Comparison of ENCODE assay signal across 8 cellular contexts in genomic region chr9:35111006-35111933, GRCh38. TPM values are rescaled to one million over a fixed set of nuclear protein-coding genes. Genes with fewer than 3 reads are reported as not detected.
DNase-seq lines count a peak whose midpoint lies in the region; ATAC-seq and TF ChIP-seq lines count a peak whose summit lies in the region.

No MANE protein-coding gene starts in this region.

- H3F3A ChIP-seq in OCI-LY1 (ENCODE audit: insufficient read depth, low read length) = no peaks in the 10 kb centered on the region

- H3K27me3 ChIP-seq in OCI-LY1 (ENCODE audit: insufficient read depth, low read length) = no peaks in the 10 kb centered on the region

- H3K4me3 ChIP-seq in OCI-LY1 (ENCODE audit: low read depth, low read length, poor library complexity, severe bottlenecking) (peak overlapping the region; percentile 62), epithelial cell of esophagus (ENCODE audit: low read length) (peak overlapping the region; percentile 78)

- no peaks in the 10 kb centered on the region for H3K9me3 ChIP-seq in OCI-LY1 (ENCODE audit: low read length)

- no peaks in the 10 kb centered on the region; the same call in 1 of the 2 replicates for H3K36me3 ChIP-seq in OCI-LY1 (ENCODE audit: insufficient read depth, low read length)

- peak; percentile 89 for DNase-seq in Caki2 (ENCODE audit: low read depth)
- peak; percentile 98 for DNase-seq in HuH-7 (ENCODE audit: low spot score)
- DNase-seq in activated T-cell treated with anti-CD3 and anti-CD28 coated beads for 24 hours (ENCODE audit: low read depth) = peak; percentile 93
- peak; percentile 99 for DNase-seq in epithelial cell of esophagus (ENCODE audit: low read depth)
- peak; percentile 95 for DNase-seq in middle frontal gyrus (ENCODE audit: extremely low spot score, low spot score)
- peak; percentile 89 to 94 for DNase-seq in stimulated activated CD8-positive, alpha-beta memory T cell treated with anti-CD3 and anti-CD28 coated beads, Interleukin-2, amount 100 ng/mL, for 1 hour (ENCODE audit: low read depth in 2 of 2)

- no peak overlapping the region for H2AFZ ChIP-seq in OCI-LY1 (ENCODE audit: low read length)

- H4K20me1 ChIP-seq in OCI-LY1 (ENCODE audit: insufficient read depth, low read length) = no peaks in the 10 kb centered on the region

- no peaks in the 10 kb centered on the region for H3K9me2 ChIP-seq in OCI-LY1 (ENCODE audit: low read depth, low read length)

- no peak for TF ChIP-seq CTCF in OCI-LY1 (IDR thresholded peaks at IDR 0.05; ENCODE audit: low read length)
- TF ChIP-seq CTCF in epithelial cell of esophagus (IDR thresholded peaks at IDR 0.05; ENCODE audit: insufficient read depth, low read depth, low read length, missing control alignments) = no peak

- in situ Hi-C loops in Caki2 (cut with HindIII; ENCODE audit: low pct_unique_long_range_greater_than_20kb, low sequenced_read_pairs) = no loop called here

- peak overlapping the region; percentile 77 for H3K4me2 ChIP-seq in OCI-LY1 (ENCODE audit: low read length)

- peak overlapping the region; percentile 56 for H3K9ac ChIP-seq in OCI-LY1 (ENCODE audit: low read length)

- peaks cover 31% of the 10 kb centered on the region for H3K4me1 ChIP-seq in OCI-LY1 (ENCODE audit: insufficient read depth, low read length, severe bottlenecking)

- H3K27ac ChIP-seq in OCI-LY1 (ENCODE audit: low read depth, low read length, poor library complexity, severe bottlenecking) = no peak overlapping the region

- H3K79me2 ChIP-seq in OCI-LY1 (ENCODE audit: insufficient read depth, low read length) = no peaks in the 10 kb centered on the region

- ATAC-seq in GM21526 (IDR thresholded peaks at IDR 0.05; ENCODE audit: low FRiP score, unreplicated experiment) = peak; percentile 69

RNA-seq across cellular contexts. Expression of gene ATOSB, which starts 4.4 kb away (rescaled TPM):
- 4.1 and 6.4 TPM in 2 replicates for total RNA-seq in Caki2 (2014; rRNA removed; shearing (Covaris generic); ENCODE audit: low replicate concordance)

RNA-seq across cellular contexts. Expression of gene STOML2, which starts 8.3 kb away (rescaled TPM):
- total RNA-seq in Caki2 (2014; rRNA removed; shearing (Covaris generic); ENCODE audit: low replicate concordance) = 187 and 211 TPM in 2 replicates

RNA-seq across cellular contexts. Expression of gene PIGO, which starts 14.9 kb away (rescaled TPM):
- total RNA-seq in Caki2 (2014; rRNA removed; shearing (Covaris generic); ENCODE audit: low replicate concordance) = 15.8 and 25.2 TPM in 2 replicates

RNA-seq across cellular contexts. Expression of gene FANCG, which starts 31.5 kb away (rescaled TPM):
- 36.1 and 53.0 TPM in 2 replicates for total RNA-seq in Caki2 (2014; rRNA removed; shearing (Covaris generic); ENCODE audit: low replicate concordance)

RNA-seq across cellular contexts. Expression of gene VCP, which starts 38.8 kb away (rescaled TPM):
- total RNA-seq in Caki2 (2014; rRNA removed; shearing (Covaris generic); ENCODE audit: low replicate concordance) = 118 and 136 TPM in 2 replicates
